Comparison of ENCODE assay signal across 8 cellular contexts in genomic region chr19:3108775-3109174, GRCh38. TPM values are rescaled to one million over a fixed set of nuclear protein-coding genes. Genes with fewer than 3 reads are reported as not detected.
DNase-seq lines count a peak whose midpoint lies in the region; ATAC-seq, FAIRE-seq and TF ChIP-seq lines count a peak whose summit lies in the region.

No MANE protein-coding gene starts in this region.

- peaks cover 8 to 10% (median 9%) of the 10 kb centered on the region in 3 donors for H3K4me1 Mint-ChIP-seq in CD8-positive, alpha-beta memory T cell
- peaks cover 5% of the 10 kb centered on the region for H3K4me1 Mint-ChIP-seq in activated T-helper 1 cell treated with anti-CD3 and anti-CD28 coated beads, Interleukin-12 subunit alpha, Interleukin-12 subunit beta, Interleukin-2, Interleukin-4 antibody, amounts not matched to agents 30 ng/mL and 10 ng/mL and 1 ng/mL, durations not matched to agents 14 hours and 24 hours and 36 hours (ENCODE audit: low read depth)

- H3K4me3 ChIP-seq in CD8-positive, alpha-beta memory T cell (ENCODE audit: low read length), result no peak overlapping the region
- H3K4me3 ChIP-seq in fibroblast of villous mesenchyme (ENCODE audit: low read depth, low read length) (no peak overlapping the region), lower leg skin (ENCODE audit: low read depth, poor library complexity, severe bottlenecking) (no peak overlapping the region)

- intact Hi-C loops in activated T-helper 1 cell treated with anti-CD3 and anti-CD28 coated beads, Interleukin-12 subunit alpha, Interleukin-12 subunit beta, Interleukin-2, Interleukin-4 antibody, amounts not matched to agents 30 ng/mL and 10 ng/mL and 1 ng/mL, durations not matched to agents 14 hours and 24 hours and 36 hours (cut with micrococcal nuclease), result loop anchor here (1.0 kb wide), 3 partner anchors 55 to 157 kb away; no protein-coding TSS in a partner anchor
- intact Hi-C loops in lower leg skin (cut with DNase I; ENCODE audit: low total_unique reads), result loop anchor here (10.0 kb wide), 1 partner anchor 144 kb away; no protein-coding TSS in a partner anchor

- no peaks in the 10 kb centered on the region for H3K9me3 Mint-ChIP-seq in CD8-positive, alpha-beta memory T cell
- no peaks in the 10 kb centered on the region for H3K9me3 Mint-ChIP-seq in activated T-helper 1 cell treated with anti-CD3 and anti-CD28 coated beads, Interleukin-12 subunit alpha, Interleukin-12 subunit beta, Interleukin-2, Interleukin-4 antibody, amounts not matched to agents 30 ng/mL and 10 ng/mL and 1 ng/mL, durations not matched to agents 14 hours and 24 hours and 36 hours

- H3K9me3 ChIP-seq in CD8-positive, alpha-beta memory T cell (ENCODE audit: low read length), result no peaks in the 10 kb centered on the region

- CTCF ChIA-PET in CD8-positive, alpha-beta memory T cell (lab: Charles Lee), result interaction anchor here (0.8 to 7.9 kb wide), 18 partner anchors 10 to 221 kb away, joined by 3 to 74 read pairs (median 4); no protein-coding TSS in a partner anchor

- H3K4me3 Mint-ChIP-seq in CD8-positive, alpha-beta memory T cell, result peak overlapping the region in 1 of 7 donors; percentile 70
- H3K4me3 Mint-ChIP-seq in activated T-helper 1 cell treated with anti-CD3 and anti-CD28 coated beads, Interleukin-12 subunit alpha, Interleukin-12 subunit beta, Interleukin-2, Interleukin-4 antibody, amounts not matched to agents 30 ng/mL and 10 ng/mL and 1 ng/mL, durations not matched to agents 14 hours and 24 hours and 36 hours, result no peak overlapping the region

- DNase-seq in CD8-positive, alpha-beta memory T cell, result peak; percentile 47 to 78 (median 58)
- DNase-seq in HT-29 (ENCODE audit: low spot score) (peak; percentile 62), RCC 7860 (ENCODE audit: low spot score) (peak; percentile 37), fibroblast of villous mesenchyme (ENCODE audit: low read depth) (peak; percentile 61), pons (ENCODE audit: low spot score) (peak; percentile 20), lower leg skin (ENCODE audit: low spot score in 2 of 2) (no peak)
- peak; percentile 45 for DNase-seq in activated T-helper 1 cell treated with anti-CD3 and anti-CD28 coated beads, Interleukin-12 subunit alpha, Interleukin-12 subunit beta, Interleukin-2, Interleukin-4 antibody, amounts not matched to agents 30 ng/mL and 10 ng/mL and 1 ng/mL, durations not matched to agents 14 hours and 24 hours and 36 hours (ENCODE audit: low spot score)

- H3K36me3 Mint-ChIP-seq in CD8-positive, alpha-beta memory T cell, result no peaks in the 10 kb centered on the region
- H3K36me3 Mint-ChIP-seq in activated T-helper 1 cell treated with anti-CD3 and anti-CD28 coated beads, Interleukin-12 subunit alpha, Interleukin-12 subunit beta, Interleukin-2, Interleukin-4 antibody, amounts not matched to agents 30 ng/mL and 10 ng/mL and 1 ng/mL, durations not matched to agents 14 hours and 24 hours and 36 hours (ENCODE audit: low read depth), result no peaks in the 10 kb centered on the region

- ATAC-seq in HG03196 (IDR thresholded peaks at IDR 0.05; ENCODE audit: unreplicated experiment), result no peak

- H3K27ac Mint-ChIP-seq in CD8-positive, alpha-beta memory T cell, result peak overlapping the region in 1 of 8 donors; percentile 82
- peak overlapping the region; percentile 49 for H3K27ac Mint-ChIP-seq in activated T-helper 1 cell treated with anti-CD3 and anti-CD28 coated beads, Interleukin-12 subunit alpha, Interleukin-12 subunit beta, Interleukin-2, Interleukin-4 antibody, amounts not matched to agents 30 ng/mL and 10 ng/mL and 1 ng/mL, durations not matched to agents 14 hours and 24 hours and 36 hours

- H3K36me3 ChIP-seq in CD8-positive, alpha-beta memory T cell (ENCODE audit: insufficient read depth, low read length), result no peaks in the 10 kb centered on the region

- no peak for TF ChIP-seq POLR2A in lower leg skin (IDR thresholded peaks at IDR 0.05)

- FAIRE-seq in RCC 7860 (lab: Jason Lieb, UNC), result no peak

- no peak overlapping the region for H3K27ac ChIP-seq in CD8-positive, alpha-beta memory T cell (ENCODE audit: low read depth, low read length)

- POLR2A ChIA-PET in CD8-positive, alpha-beta memory T cell (lab: Charles Lee), result interaction anchor here (1.1 kb wide), 1 partner anchor 158 kb away, joined by 6 read pairs; no protein-coding TSS in a partner anchor

- H3K27me3 ChIP-seq in CD8-positive, alpha-beta memory T cell (ENCODE audit: insufficient read depth, low read length, poor library complexity, severe bottlenecking), result no peaks in the 10 kb centered on the region

- peaks cover 4 to 6% of the 10 kb centered on the region in 2 donors for H3K27me3 Mint-ChIP-seq in CD8-positive, alpha-beta memory T cell
- H3K27me3 Mint-ChIP-seq in activated T-helper 1 cell treated with anti-CD3 and anti-CD28 coated beads, Interleukin-12 subunit alpha, Interleukin-12 subunit beta, Interleukin-2, Interleukin-4 antibody, amounts not matched to agents 30 ng/mL and 10 ng/mL and 1 ng/mL, durations not matched to agents 14 hours and 24 hours and 36 hours (ENCODE audit: insufficient read depth), result peaks cover 3% of the 10 kb centered on the region

- TF ChIP-seq CTCF in fibroblast of villous mesenchyme (IDR thresholded peaks at IDR 0.05; ENCODE audit: insufficient read depth, low read depth, low read length), result peak; percentile 93
- peak in 1 of 3 donors; percentile 53 for TF ChIP-seq CTCF in lower leg skin (IDR thresholded peaks at IDR 0.05)

- H3K4me1 ChIP-seq in CD8-positive, alpha-beta memory T cell (ENCODE audit: insufficient read depth, low read length), result peaks cover 6% of the 10 kb centered on the region

- 0 to 52% methylated on average over 1 to 5 of the region's 5 CpGs for WGBS in lower leg skin, 2 donors

RNA-seq across cellular contexts. Expression of gene GNA11, which starts 14.6 kb away (rescaled TPM):
- 1 to 10 TPM; 5.8 TPM for total RNA-seq in CD8-positive, alpha-beta memory T cell
- polyA plus RNA-seq in CD8-positive, alpha-beta memory T cell, result 0.10 TPM
- total RNA-seq in HT-29 (2014; rRNA removed; shearing (Covaris generic)), result 54.1 and 68.2 TPM in 2 replicates
- total RNA-seq in activated T-helper 1 cell treated with anti-CD3 and anti-CD28 coated beads, Interleukin-12 subunit alpha, Interleukin-12 subunit beta, Interleukin-2, Interleukin-4 antibody, amounts not matched to agents 30 ng/mL and 10 ng/mL and 1 ng/mL, durations not matched to agents 14 hours and 24 hours and 36 hours, result 4.1 and 5.7 TPM in 2 replicates
- 80.7 and 87.3 TPM in 2 replicates for total RNA-seq in fibroblast of villous mesenchyme
- total RNA-seq in lower leg skin, result 10 to 100 TPM; 42.5 to 63.8 (median 56.5) TPM

RNA-seq across cellular contexts. Expression of gene GNA15, which starts 27.1 kb away (rescaled TPM):
- total RNA-seq in CD8-positive, alpha-beta memory T cell, result 1 to 10 TPM; 2.6 to 3.9 TPM
- polyA plus RNA-seq in CD8-positive, alpha-beta memory T cell, result 0.59 TPM
- total RNA-seq in HT-29 (2014; rRNA removed; shearing (Covaris generic)), result 15.9 and 20.0 TPM in 2 replicates
- total RNA-seq in activated T-helper 1 cell treated with anti-CD3 and anti-CD28 coated beads, Interleukin-12 subunit alpha, Interleukin-12 subunit beta, Interleukin-2, Interleukin-4 antibody, amounts not matched to agents 30 ng/mL and 10 ng/mL and 1 ng/mL, durations not matched to agents 14 hours and 24 hours and 36 hours, result 103 and 109 TPM in 2 replicates
- total RNA-seq in fibroblast of villous mesenchyme, result under 0.01 and 0.32 TPM in 2 replicates
- total RNA-seq in lower leg skin, result 100 to 1,000 TPM in 1 of 4 donors, 10 to 100 TPM in 3; 74.3 to 105 (median 84.2) TPM

RNA-seq across cellular contexts. Expression of gene TLE5, which starts 46.5 kb away (rescaled TPM):
- total RNA-seq in CD8-positive, alpha-beta memory T cell, result 100 to 1,000 TPM; 335 to 352 TPM
- 753 TPM for polyA plus RNA-seq in CD8-positive, alpha-beta memory T cell
- total RNA-seq in HT-29 (2014; rRNA removed; shearing (Covaris generic)), result 356 and 359 TPM in 2 replicates
- 378 and 399 TPM in 2 replicates for total RNA-seq in activated T-helper 1 cell treated with anti-CD3 and anti-CD28 coated beads, Interleukin-12 subunit alpha, Interleukin-12 subunit beta, Interleukin-2, Interleukin-4 antibody, amounts not matched to agents 30 ng/mL and 10 ng/mL and 1 ng/mL, durations not matched to agents 14 hours and 24 hours and 36 hours
- 289 and 301 TPM in 2 replicates for total RNA-seq in fibroblast of villous mesenchyme
- total RNA-seq in lower leg skin, result 100 to 1,000 TPM; 329 to 533 (median 387) TPM

Comparison
In these comparisons a context has a peak if more than half of its experiments do, and no peak if none do; other contexts are left out.
1. DNase-seq: peak in CD8-positive, alpha-beta memory T cell (5 of 5), HT-29 (single experiment), RCC 7860 (single experiment), activated T-helper 1 cell treated with anti-CD3 and anti-CD28 coated beads, Interleukin-12 subunit alpha, Interleukin-12 subunit beta, Interleukin-2, Interleukin-4 antibody, amounts not matched to agents 30 ng/mL and 10 ng/mL and 1 ng/mL, durations not matched to agents 14 hours and 24 hours and 36 hours (single experiment), fibroblast of villous mesenchyme (single experiment) and pons (single experiment); none in lower leg skin (0 of 2).